ENCODE assay signal across 1 cellular context in genomic region chr6:43436577-43437282, GRCh38.
TF ChIP-seq lines count a peak whose summit lies in the region.

No MANE protein-coding gene starts in this region.

TF ChIP-seq in HepG2, 621 proteins besides CTCF, POLR2A, EP300 and RAD21 (continued from another document):
- peak; percentile 96 for TF ChIP-seq ARID5B (CRISPR knock-in tag; IDR thresholded peaks at IDR 0.05)
